9 cellular contexts compared by ENCODE assay signal in genomic region chr10:84214612-84215235, GRCh38.
A peak's percentile ranks its signal among the peaks of the same experiment; 100 is the strongest.
DNase-seq lines count a peak whose midpoint lies in the region; ATAC-seq and TF ChIP-seq lines count a peak whose summit lies in the region.
"Had no signal": no experiment of that assay in that cellular context is flagged by ENCODE, and none has a peak within 500 bp of the region (broad histone marks: within the 10 kb centered on the region; RNA-seq: fewer than 3 reads in every experiment).

No MANE protein-coding gene starts in this region.

- TF ChIP-seq CTCF in DOHH2 (IDR thresholded peaks at IDR 0.05; ENCODE audit: low read depth, low read length, poor library complexity, severe bottlenecking) = peak; percentile 75
- peak; percentile 10 for TF ChIP-seq CTCF in fibroblast of pulmonary artery (IDR thresholded peaks at IDR 0.05; ENCODE audit: low read length, missing control alignments)

- H4K20me1 ChIP-seq in DOHH2 (ENCODE audit: control insufficient read depth, insufficient read depth, low read depth, low read length) = no peaks in the 10 kb centered on the region

- H3K79me2 ChIP-seq in DOHH2 (ENCODE audit: control insufficient read depth, low read length) = no peaks in the 10 kb centered on the region

- no peaks in the 10 kb centered on the region for H3K36me3 Mint-ChIP-seq in T-helper 2 cell treated with Interferon-gamma antibody and Interleukin-4, amounts not matched to agents 5 μg/mL and 100 μg/mL, for 36 hours (ENCODE audit: low read depth)

- peaks cover 2% of the 10 kb centered on the region for H3K4me1 Mint-ChIP-seq in T-helper 2 cell treated with Interferon-gamma antibody and Interleukin-4, amounts not matched to agents 5 μg/mL and 100 μg/mL, for 36 hours (ENCODE audit: low read depth)

- no peaks in the 10 kb centered on the region for H3K9me3 ChIP-seq in DOHH2 (ENCODE audit: control insufficient read depth, insufficient read depth, low read length)
- H3K9me3 ChIP-seq: tibial artery had no signal

- peak; percentile 95 for ATAC-seq in GM19351 (IDR thresholded peaks at IDR 0.05; ENCODE audit: unreplicated experiment)
- peak; percentile 84 for ATAC-seq in HG03175 (IDR thresholded peaks at IDR 0.05; ENCODE audit: unreplicated experiment)

- H3K27me3 Mint-ChIP-seq in T-helper 2 cell treated with Interferon-gamma antibody and Interleukin-4, amounts not matched to agents 5 μg/mL and 100 μg/mL, for 36 hours (ENCODE audit: low read depth) = no peaks in the 10 kb centered on the region

- no peaks in the 10 kb centered on the region for H3K36me3 ChIP-seq in DOHH2 (ENCODE audit: control insufficient read depth, low read length)
- H3K36me3 ChIP-seq: tibial artery had no signal

- peak overlapping the region; percentile 33 for H3K4me3 Mint-ChIP-seq in T-helper 2 cell treated with Interferon-gamma antibody and Interleukin-4, amounts not matched to agents 5 μg/mL and 100 μg/mL, for 36 hours

- no peak overlapping the region for H3K27ac ChIP-seq in DOHH2 (ENCODE audit: low read depth, low read length)
- H3K27ac ChIP-seq: tibial artery had no signal

- H3K27ac Mint-ChIP-seq in T-helper 2 cell treated with Interferon-gamma antibody and Interleukin-4, amounts not matched to agents 5 μg/mL and 100 μg/mL, for 36 hours = no peak overlapping the region

- peaks cover 6% of the 10 kb centered on the region for H3K9me3 Mint-ChIP-seq in T-helper 2 cell treated with Interferon-gamma antibody and Interleukin-4, amounts not matched to agents 5 μg/mL and 100 μg/mL, for 36 hours

- H3K27me3 ChIP-seq in DOHH2 (ENCODE audit: control insufficient read depth, low read length) = peaks cover 8% of the 10 kb centered on the region; the same call in 1 of the 2 replicates

- peak; percentile 16 for DNase-seq in T-helper 2 cell treated with Interferon-gamma antibody and Interleukin-4, amounts not matched to agents 5 μg/mL and 100 μg/mL, for 36 hours (ENCODE audit: low spot score)
- DNase-seq in fibroblast of pulmonary artery (ENCODE audit: low read depth) (no peak), islet precursor cell (no peak)
- DNase-seq in stimulated activated CD4-positive, alpha-beta T cell treated with anti-CD3 and anti-CD28 coated beads, Interleukin-4, amount 100 ng/mL, for 24 hours = peak; percentile 18
- DNase-seq in activated effector memory CD4-positive, alpha-beta T cell treated with anti-CD3 and anti-CD28 coated beads, Interleukin-2, amount 50 U/mL, for 16 hours = no peak

- H3F3A ChIP-seq in DOHH2 (ENCODE audit: control insufficient read depth, insufficient read depth) = no peaks in the 10 kb centered on the region

- no peak overlapping the region for H3K4me2 ChIP-seq in DOHH2 (ENCODE audit: low read length)

- H3K4me3 ChIP-seq in DOHH2 (ENCODE audit: low read length) = no peak overlapping the region
- H3K4me3 ChIP-seq in fibroblast of pulmonary artery (replicated peaks; ENCODE audit: low read depth, low read length) = no peak overlapping the region
- H3K4me3 ChIP-seq: tibial artery had no signal

- no peaks in the 10 kb centered on the region for H3K9me2 ChIP-seq in DOHH2 (replicated peaks; ENCODE audit: control insufficient read depth, low read length)

- H3K4me1 ChIP-seq in DOHH2 (ENCODE audit: control insufficient read depth, low read length) = no peaks in the 10 kb centered on the region
- H3K4me1 ChIP-seq: tibial artery had no signal

Comparison
In these comparisons a context has a peak if more than half of its experiments do, and no peak if none do; other contexts are left out.
1. DNase-seq: peak in T-helper 2 cell treated with Interferon-gamma antibody and Interleukin-4, amounts not matched to agents 5 μg/mL and 100 μg/mL, for 36 hours (single experiment) and stimulated activated CD4-positive, alpha-beta T cell treated with anti-CD3 and anti-CD28 coated beads, Interleukin-4, amount 100 ng/mL, for 24 hours (single experiment); none in fibroblast of pulmonary artery (single experiment), islet precursor cell (single experiment) and activated effector memory CD4-positive, alpha-beta T cell treated with anti-CD3 and anti-CD28 coated beads, Interleukin-2, amount 50 U/mL, for 16 hours (single experiment).